8 cellular contexts compared by ENCODE assay signal in the genomic region with DNA sequence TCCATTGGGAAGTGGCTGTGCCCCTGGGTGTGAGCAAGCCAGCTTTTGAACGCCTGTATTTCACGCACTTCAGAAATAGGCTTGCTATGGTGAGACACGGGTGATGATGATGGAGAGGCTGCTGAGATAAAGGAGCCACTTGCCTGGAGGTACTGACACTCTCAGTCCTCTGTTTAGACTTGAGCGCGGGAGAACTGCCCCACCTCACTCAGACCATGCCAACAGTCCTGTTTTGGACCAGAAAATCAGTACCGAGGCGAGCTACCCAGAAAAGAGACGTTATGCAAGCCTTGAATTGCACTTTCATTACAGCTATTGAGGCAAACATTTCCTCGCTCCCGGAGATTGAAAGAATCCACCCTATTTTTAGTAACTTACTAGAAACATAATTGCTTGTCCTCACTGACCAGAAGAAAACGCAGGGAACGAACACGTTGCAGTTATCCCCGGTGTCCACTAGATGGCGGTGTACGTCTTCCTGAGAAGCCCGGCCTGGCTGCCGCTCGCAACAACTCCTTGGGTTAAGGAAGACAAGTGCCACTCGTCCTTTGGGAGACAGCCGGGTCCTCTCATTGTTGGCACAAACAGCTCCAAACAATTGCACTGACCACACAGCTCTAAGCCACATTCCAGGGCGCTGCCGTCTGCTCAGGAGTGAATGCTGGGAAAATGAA.
DNase-seq lines count a peak whose midpoint lies in the region; ATAC-seq and TF ChIP-seq lines count a peak whose summit lies in the region.

No MANE protein-coding gene starts in this region.

- peak; percentile 57 for DNase-seq in activated gamma-delta T cell treated with Interleukin-2 at 50 U/mL for 16 hours
- no peak for DNase-seq in activated gamma-delta T cell (lab: John Stamatoyannopoulos, UW)
- DNase-seq in NCI-H2171 treated with DMSO at 0.1 percent for 48 hours (lab: John Stamatoyannopoulos, UW): peak; percentile 78
- peak; percentile 69 for DNase-seq in cerebellum (ENCODE audit: low spot score)
- DNase-seq in kidney epithelial cell (ENCODE audit: low read depth): peak; percentile 29
- DNase-seq in stimulated activated CD4-positive, alpha-beta T cell treated with anti-CD3 and anti-CD28 coated beads, Interleukin-1b, Interleukin-23, amount 100 ng/mL, for 1 hour (ENCODE audit: low read depth in 2 of 2): peak; percentile 23 to 32

- no peaks in the 10 kb centered on the region for H3K36me3 ChIP-seq in kidney epithelial cell (ENCODE audit: control insufficient read depth, insufficient read depth, low read length)

- no peaks in the 10 kb centered on the region for H3K27me3 ChIP-seq in kidney epithelial cell (ENCODE audit: control insufficient read depth, insufficient read depth, low read length)

- no peak overlapping the region for H3K4me3 ChIP-seq in kidney epithelial cell (ENCODE audit: low read depth, low read length)

- peak; percentile 89 for TF ChIP-seq CTCF in kidney epithelial cell (IDR thresholded peaks at IDR 0.05; ENCODE audit: insufficient read depth, low read length, poor library complexity, severe bottlenecking)

- ATAC-seq in HG03103 (IDR thresholded peaks at IDR 0.05; ENCODE audit: low read depth, unreplicated experiment): peak; percentile 82
- ATAC-seq in activated CD4-positive, CD25-positive, alpha-beta regulatory T cell treated with anti-CD3 and anti-CD28 coated beads, Interleukin-2, amount 50 U/mL, for 24 hours: peak; percentile 17 to 51
